1 cellular context compared by ENCODE assay signal in genomic region chr11:62842171-62842717, GRCh38.
TF ChIP-seq lines count a peak whose summit lies in the region.

No MANE protein-coding gene starts in this region.

TF ChIP-seq in HCT116, 20 proteins besides CTCF, POLR2A, EP300 and RAD21 (continued from another document):
- no peak for TF ChIP-seq REST (IDR thresholded peaks at IDR 0.05; ENCODE audit: low read depth)
- TF ChIP-seq POLR2AphosphoS5 (IDR thresholded peaks at IDR 0.05; ENCODE audit: low read depth, low read length): no peak
- no peak for TF ChIP-seq CEBPB (IDR thresholded peaks at IDR 0.05; ENCODE audit: low read depth)
- TF ChIP-seq FOSL1 (IDR thresholded peaks at IDR 0.05; ENCODE audit: low read depth): no peak
- TF ChIP-seq ZFX (IDR thresholded peaks at IDR 0.05): no peak
